8 cellular contexts compared by ENCODE assay signal in genomic region chr5:147369742-147370374, GRCh38.
DNase-seq lines count a peak whose midpoint lies in the region; TF ChIP-seq lines count a peak whose summit lies in the region.

No MANE protein-coding gene starts in this region.

- no peak overlapping the region for H3K4me2 ChIP-seq in OCI-LY3 (ENCODE audit: low read length)

- in situ Hi-C loops in GM13976 (cut with MboI; ENCODE audit: low sequenced_read_pairs, unreplicated experiment): no loop called here

- no peak for TF ChIP-seq POLR2A in tibial nerve (IDR thresholded peaks at IDR 0.05)

- H3K36me3 ChIP-seq in OCI-LY3 (replicated peaks; ENCODE audit: low read depth, low read length) (no peaks in the 10 kb centered on the region), tibial nerve (peaks cover 0 to 9% (median 0%) of the 10 kb centered on the region in 3 donors)

- 18 to 31% methylated on average over 2 of the region's 2 CpGs for WGBS in tibial nerve, 2 donors

- H3K27me3 ChIP-seq in OCI-LY3 (ENCODE audit: low read depth, low read length): no peaks in the 10 kb centered on the region
- H3K27me3 ChIP-seq in tibial nerve: no peaks in the 10 kb centered on the region

- TF ChIP-seq CTCF in OCI-LY3 (IDR thresholded peaks at IDR 0.05; ENCODE audit: low read depth, low read length) (peak; percentile 38), tibial nerve (IDR thresholded peaks at IDR 0.05) (peak; percentile 35 to 73 (median 51)), GM13976 (IDR thresholded peaks at IDR 0.05; ENCODE audit: borderline replicate concordance, control extremely low read depth, extremely low read depth, insufficient read depth, missing control alignments) (no peak)

- H3K9ac ChIP-seq in OCI-LY3 (ENCODE audit: low read length): no peak overlapping the region

- H3K4me3 ChIP-seq in OCI-LY3 (ENCODE audit: low read length) (no peak overlapping the region), tibial nerve (no peak overlapping the region)

- DNase-seq in SKM-1 treated with dmso at 0.1 percent for 144 hours (lab: John Stamatoyannopoulos, UW; ENCODE audit: unreplicated experiment) (peak; percentile 4), SKM-1 (lab: John Stamatoyannopoulos, UW; ENCODE audit: unreplicated experiment) (no peak), foreskin melanocyte (peak; percentile 19), tibial nerve (ENCODE audit: low spot score in 2 of 2) (no peak), GF-D8 (lab: John Stamatoyannopoulos, UW) (no peak), GM13976 (ENCODE audit: low spot score) (no peak)
- no peak for DNase-seq in activated CD4-positive, alpha-beta T cell treated with anti-CD3 and anti-CD28 coated beads for 4 hours

- H3K27ac ChIP-seq in OCI-LY3 (ENCODE audit: low read length): no peak overlapping the region
- no peak overlapping the region for H3K27ac ChIP-seq in tibial nerve

- TF ChIP-seq EP300 in tibial nerve (IDR thresholded peaks at IDR 0.05): no peak

- no peaks in the 10 kb centered on the region for H3K79me2 ChIP-seq in OCI-LY3 (ENCODE audit: low read length)

- H3K9me3 ChIP-seq in OCI-LY3 (ENCODE audit: insufficient read depth, low read length) (no peaks in the 10 kb centered on the region), tibial nerve (no peaks in the 10 kb centered on the region)

- no peaks in the 10 kb centered on the region for H4K20me1 ChIP-seq in OCI-LY3 (ENCODE audit: insufficient read depth, low read length)

- no peak overlapping the region for H2AFZ ChIP-seq in OCI-LY3 (ENCODE audit: low read depth, low read length)

- H3K4me1 ChIP-seq in OCI-LY3 (ENCODE audit: low read length) (peaks cover 14% of the 10 kb centered on the region), tibial nerve (peaks cover 0 to 13% (median 5%) of the 10 kb centered on the region in 4 donors)

Comparison
In these comparisons a context has a peak if more than half of its experiments do, and no peak if none do; other contexts are left out.
1. DNase-seq: peak in SKM-1 treated with dmso at 0.1 percent for 144 hours (single experiment) and foreskin melanocyte (single experiment); none in SKM-1 (single experiment), tibial nerve (0 of 2), activated CD4-positive, alpha-beta T cell treated with anti-CD3 and anti-CD28 coated beads for 4 hours (0 of 2), GF-D8 (single experiment) and GM13976 (single experiment).